Comparison of ENCODE assay signal across 26 cellular contexts in the genomic region with DNA sequence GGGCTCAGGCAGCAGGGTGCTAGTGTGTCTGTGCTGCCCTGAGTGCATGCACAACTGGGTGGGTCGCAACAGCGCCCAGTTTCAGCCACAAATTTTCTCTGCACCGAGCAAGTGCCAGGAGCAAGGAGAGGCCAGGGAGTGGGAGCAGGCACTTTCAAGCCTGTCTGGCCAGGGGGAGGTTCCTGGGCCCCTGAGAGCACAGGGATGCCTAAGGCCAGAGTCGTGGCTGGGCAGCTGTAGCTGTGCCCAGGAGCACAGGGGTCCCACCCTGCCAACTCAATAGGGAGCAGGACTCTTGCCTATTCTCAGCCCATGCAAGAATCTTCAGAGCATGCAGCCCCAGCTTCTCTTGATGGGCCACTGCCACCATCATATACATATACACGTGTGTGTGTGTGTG.
"Had no signal": no experiment of that assay in that cellular context is flagged by ENCODE, and none has a peak within 500 bp of the region (broad histone marks: within the 10 kb centered on the region; RNA-seq: fewer than 3 reads in every experiment).

No MANE protein-coding gene starts in this region.

- H3K4me3 Mint-ChIP-seq: activated CD4-positive, alpha-beta memory T cell treated with anti-CD3 and anti-CD28 coated beads, Interleukin-2, amount 10 ng/mL, durations not matched to agents 7 days and 5 days; activated CD4-positive, alpha-beta T cell treated with anti-CD3 and anti-CD28 coated beads for 36 hours; activated naive CD4-positive, alpha-beta T cell treated with anti-CD3 and anti-CD28 coated beads for 36 hours; activated naive CD8-positive, alpha-beta T cell; activated T-helper 17 cell treated with anti-CD3 and anti-CD28 coated beads, Interleukin-2, amount 50 U/mL, for 72 hours; T-cell had no signal

- H3K36me3 ChIP-seq: brain microvascular endothelial cell, cardiac muscle cell, MG63, Peyer's patch, WERI-Rb-1 had no signal

- H3K9me3 ChIP-seq: MG63, Peyer's patch had no signal

- H3K36me3 Mint-ChIP-seq: activated naive CD8-positive, alpha-beta T cell; T-cell had no signal

- H3K27me3 Mint-ChIP-seq: activated CD4-positive, alpha-beta memory T cell treated with anti-CD3 and anti-CD28 coated beads, Interleukin-2, amount 10 ng/mL, durations not matched to agents 7 days and 5 days; activated CD4-positive, alpha-beta T cell treated with anti-CD3 and anti-CD28 coated beads for 36 hours; activated naive CD8-positive, alpha-beta T cell; activated T-helper 17 cell treated with anti-CD3 and anti-CD28 coated beads, Interleukin-2, amount 50 U/mL, for 72 hours; T-cell had no signal

- H3K4me1 Mint-ChIP-seq: activated CD4-positive, alpha-beta memory T cell treated with anti-CD3 and anti-CD28 coated beads, Interleukin-2, amount 10 ng/mL, durations not matched to agents 7 days and 5 days; activated CD4-positive, alpha-beta T cell treated with anti-CD3 and anti-CD28 coated beads for 36 hours; activated T-helper 17 cell treated with anti-CD3 and anti-CD28 coated beads, Interleukin-2, amount 50 U/mL, for 72 hours; T-cell had no signal

- H3K27ac Mint-ChIP-seq: activated CD4-positive, alpha-beta memory T cell treated with anti-CD3 and anti-CD28 coated beads, Interleukin-2, amount 10 ng/mL, durations not matched to agents 7 days and 5 days; activated CD4-positive, alpha-beta T cell treated with anti-CD3 and anti-CD28 coated beads for 36 hours; activated naive CD4-positive, alpha-beta T cell treated with anti-CD3 and anti-CD28 coated beads for 36 hours; activated naive CD8-positive, alpha-beta T cell; activated T-helper 17 cell treated with anti-CD3 and anti-CD28 coated beads, Interleukin-2, amount 50 U/mL, for 72 hours; T-cell had no signal

- DNase-seq: activated CD4-positive, alpha-beta memory T cell treated with anti-CD3 and anti-CD28 coated beads, Interleukin-2, amount 10 ng/mL, durations not matched to agents 7 days and 5 days; activated CD4-positive, alpha-beta T cell treated with anti-CD3 and anti-CD28 coated beads for 36 hours; activated CD4-positive, alpha-beta T cell treated with anti-CD3 and anti-CD28 coated beads, Interleukin-2, amount 50 U/mL, for 1 hour; activated gamma-delta T cell; activated naive CD4-positive, alpha-beta T cell treated with anti-CD3 and anti-CD28 coated beads for 36 hours; activated T-cell treated with anti-CD3 and anti-CD28 coated beads for 4 hours; activated T-cell treated with anti-CD3 and anti-CD28 coated beads, Interleukin-2, amount 50 U/mL, for 48 hours; amygdala; brain microvascular endothelial cell; MG63; NCI-H1105; NCI-H1436 treated with DMSO at 0.1 percent for 48 hours; NCI-H187; NCI-H2081; NCI-H446; NCI-H524; Peyer's patch; SHP77 treated with DMSO at 0.1 percent for 48 hours; T-cell; T-helper 2 cell; T1000; WERI-Rb-1 had no signal

- ATAC-seq: activated CD4-positive, alpha-beta T cell treated with anti-CD3 and anti-CD28 coated beads for 36 hours; activated T-helper 17 cell treated with anti-CD3 and anti-CD28 coated beads, Interleukin-2, amount 50 U/mL, for 72 hours; T-cell had no signal

- H3K27ac ChIP-seq: brain microvascular endothelial cell, cardiac muscle cell, Peyer's patch, RWPE1, WERI-Rb-1 had no signal

- H3K9me3 Mint-ChIP-seq: activated T-helper 17 cell treated with anti-CD3 and anti-CD28 coated beads, Interleukin-2, amount 50 U/mL, for 72 hours had no signal

- H3K4me1 ChIP-seq: Peyer's patch had no signal

- H3K4me3 ChIP-seq: cardiac muscle cell, MG63, Peyer's patch had no signal

- H3K27me3 ChIP-seq: brain microvascular endothelial cell, cardiac muscle cell, MG63, Peyer's patch had no signal
